In the genomic region with DNA sequence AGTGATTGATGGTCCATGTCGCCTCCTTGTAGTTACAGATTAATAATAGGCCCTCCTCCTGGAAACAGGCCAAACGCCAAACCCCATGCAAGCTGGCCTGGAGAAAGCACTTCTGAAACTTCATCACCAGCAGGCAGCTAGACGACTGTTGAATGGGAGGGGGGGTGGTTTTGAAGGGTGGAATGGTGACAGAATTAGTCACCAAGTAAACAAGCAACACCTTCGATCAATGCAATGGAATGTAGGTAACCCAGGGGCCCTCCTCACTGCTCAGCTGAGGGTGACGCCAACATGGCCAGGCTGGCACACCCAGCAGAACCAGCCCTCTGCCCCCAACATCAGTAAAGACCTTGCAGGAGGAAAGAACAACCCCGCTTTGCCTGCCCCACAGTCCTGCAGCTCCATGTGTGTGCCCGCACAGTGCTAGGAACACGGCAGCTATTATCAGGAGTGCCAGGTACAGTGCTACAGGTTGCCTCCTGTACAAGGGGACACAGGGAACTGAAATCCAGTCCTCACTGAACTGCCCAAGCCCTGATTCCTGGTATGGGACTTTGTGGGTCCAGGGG, we compare ENCODE assay signal across 8 cellular contexts. TPM values are rescaled to one million over a fixed set of nuclear protein-coding genes. Genes with fewer than 3 reads are reported as not detected.
A peak's percentile ranks its signal among the peaks of the same experiment; 100 is the strongest.
DNase-seq lines count a peak whose midpoint lies in the region; ATAC-seq and TF ChIP-seq lines count a peak whose summit lies in the region.

No MANE protein-coding gene starts in this region.

- H3K27me3 Mint-ChIP-seq in MCF 10A (ENCODE audit: insufficient read depth, unreplicated experiment) = no peaks in the 10 kb centered on the region

- no peak overlapping the region for H3K4me3 Mint-ChIP-seq in MCF 10A (ENCODE audit: unreplicated experiment)

- TF ChIP-seq CTCF in MCF 10A (IDR thresholded peaks at IDR 0.05; ENCODE audit: unreplicated experiment) (no peak), prostate gland (IDR thresholded peaks at IDR 0.05) (no peak), GM10266 (IDR thresholded peaks at IDR 0.05; ENCODE audit: control insufficient read depth, insufficient read depth, low read depth, missing control alignments) (no peak)

- ATAC-seq in HG03521 (IDR thresholded peaks at IDR 0.05; ENCODE audit: unreplicated experiment) (peak; percentile 68), GM21528 (IDR thresholded peaks at IDR 0.05; ENCODE audit: low FRiP score, unreplicated experiment) (no peak)

- peak; percentile 25 for TF ChIP-seq POLR2A in prostate gland (IDR thresholded peaks at IDR 0.05)

- no TSS peak for BruUV-seq in MCF 10A (replicated peaks; lab: Mats Ljungman, UMichigan)

- peak overlapping the region in 1 of 2 donors; percentile 12 for H3K4me3 ChIP-seq in prostate gland

- H3K27me3 ChIP-seq in prostate gland (replicated peaks; ENCODE audit: insufficient read depth) = no peaks in the 10 kb centered on the region

- H3K27ac Mint-ChIP-seq in MCF 10A (ENCODE audit: low read depth, unreplicated experiment) = no peak overlapping the region

- H3K9me3 ChIP-seq in prostate gland = no peaks in the 10 kb centered on the region

- 44% methylated on average over 8 of the region's 8 CpGs for WGBS in prostate gland

- H3K4me1 Mint-ChIP-seq in MCF 10A (ENCODE audit: insufficient read depth, unreplicated experiment) = peaks cover 9% of the 10 kb centered on the region

- no peaks in the 10 kb centered on the region for H3K4me1 ChIP-seq in prostate gland (replicated peaks)

- H3K36me3 Mint-ChIP-seq in MCF 10A (ENCODE audit: insufficient read depth, unreplicated experiment) = no peaks in the 10 kb centered on the region

- intact Hi-C loops in MCF 10A (cut with micrococcal nuclease) = loop anchor here (10.0 kb wide), 1 partner anchor 293 kb away; no protein-coding TSS in a partner anchor
- intact Hi-C loops in prostate gland (cut with DNase I) = loop anchor here (10.0 kb wide), 1 partner anchor 123 kb away; no protein-coding TSS in a partner anchor

- peak overlapping the region in 1 of 2 donors; percentile 8 for H3K27ac ChIP-seq in prostate gland

- POLR2A ChIA-PET in MCF 10A (lab: Yijun Ruan, JAX) = interaction anchor here (0.6 to 1.0 kb wide), 5 partner anchors 16 to 489 kb away, joined by 3 to 4 read pairs (median 3); no protein-coding TSS in a partner anchor

- CTCF ChIA-PET in MCF 10A (lab: Yijun Ruan, JAX) = interaction anchor here (0.6 to 3.2 kb wide), 9 partner anchors 11 to 520 kb away, joined by 3 to 20 read pairs (median 7); a partner anchor contains a TSS

- DNase-seq in SIG-M5 treated with dmso at 0.1 percent for 504 hours (lab: John Stamatoyannopoulos, UW; ENCODE audit: unreplicated experiment) (peak; percentile 100), SIG-M5 (lab: John Stamatoyannopoulos, UW) (no peak), MCF 10A (ENCODE audit: unreplicated experiment) (peak; percentile 57), prostate gland (ENCODE audit: low spot score) (peak; percentile 48), GM10266 (ENCODE audit: extremely low spot score) (no peak), NCI-H1436 treated with DMSO at 0.1 percent for 48 hours (lab: John Stamatoyannopoulos, UW) (no peak)

- no peaks in the 10 kb centered on the region for H3K36me3 ChIP-seq in prostate gland

- H3K9me3 Mint-ChIP-seq in MCF 10A (ENCODE audit: unreplicated experiment) = no peaks in the 10 kb centered on the region

RNA-seq across cellular contexts. Expression of a gene that starts 2.7 kb away (rescaled TPM):
- total RNA-seq in MCF 10A (2022) = not detected in 2 replicates
- total RNA-seq in prostate gland = 10 to 100 TPM; 32.0 to 58.6 TPM

Comparison
In these comparisons a context has a peak if more than half of its experiments do, and no peak if none do; other contexts are left out.
1. DNase-seq: peak in SIG-M5 treated with dmso at 0.1 percent for 504 hours (single experiment), MCF 10A (single experiment) and prostate gland (single experiment); none in SIG-M5 (single experiment), GM10266 (single experiment) and NCI-H1436 treated with DMSO at 0.1 percent for 48 hours (single experiment).
2. RNA of a gene that starts 2.7 kb away (total RNA-seq): 32.0 to 58.6 TPM in prostate gland; not detected in MCF 10A; every median in the first group is over 10 times any median in the second.